In genomic region chr10:126479280-126479679, GRCh38 we compare ENCODE assay signal across 8 cellular contexts.
"Had no signal": no experiment of that assay in that cellular context is flagged by ENCODE, and none has a peak within 500 bp of the region (broad histone marks: within the 10 kb centered on the region; RNA-seq: fewer than 3 reads in every experiment).

No MANE protein-coding gene starts in this region.

- H3K27ac ChIP-seq: GM23248, HL-60 had no signal

- H3K27ac Mint-ChIP-seq: HFFc6, IgD-negative memory B cell had no signal

- H3K4me1 Mint-ChIP-seq: IgD-negative memory B cell had no signal

- H3K9ac ChIP-seq: GM23248 had no signal

- H3K36me3 ChIP-seq: HAP-1 had no signal

- H3K4me3 Mint-ChIP-seq: HFFc6, IgD-negative memory B cell had no signal

- H2AFZ ChIP-seq: GM23248 had no signal

- H3K4me3 ChIP-seq: GM23248, HAP-1 had no signal

- H3K27me3 Mint-ChIP-seq: IgD-negative memory B cell had no signal

- H3K9me3 ChIP-seq: HAP-1 had no signal

- H3K4me1 ChIP-seq: HAP-1 had no signal

- DNase-seq: GM23248, GOT3, H7, HFFc6, KBM-7 had no signal

- H3K9me3 Mint-ChIP-seq: HFFc6 had no signal

- H3K36me3 Mint-ChIP-seq: IgD-negative memory B cell had no signal
